In the genomic region with DNA sequence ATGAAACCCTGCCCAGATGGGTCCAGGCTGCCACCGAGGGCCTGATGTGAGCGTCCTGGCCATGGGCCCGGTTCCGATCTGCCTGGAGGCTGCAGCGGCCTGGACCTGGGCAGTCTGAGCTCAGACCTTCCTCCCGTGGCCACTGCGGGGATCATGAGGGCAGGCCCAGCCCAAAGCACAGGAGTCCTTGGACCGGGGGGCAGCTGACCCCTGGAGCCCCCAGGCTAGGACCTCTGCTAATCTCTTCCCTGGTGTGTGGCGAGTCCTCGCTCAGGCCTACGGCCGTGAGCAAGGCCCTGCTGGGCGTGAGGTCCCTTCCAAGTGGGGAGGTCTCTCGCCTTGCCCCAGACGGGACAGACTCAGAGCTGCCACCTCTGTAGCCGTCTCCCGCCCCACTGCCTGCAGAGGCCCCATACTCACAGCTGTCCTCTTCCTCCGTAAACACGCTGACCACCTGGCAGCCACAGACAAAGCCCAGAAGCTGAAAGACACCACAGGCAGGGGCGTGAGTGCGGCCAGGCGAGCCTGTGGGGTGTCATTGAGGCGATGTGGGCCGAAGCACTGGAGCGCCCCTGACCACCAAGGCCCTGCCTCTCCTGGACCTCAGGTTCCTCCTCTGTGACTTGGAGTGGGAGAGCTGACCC, we compare ENCODE assay signal across 28 cellular contexts. TPM values are rescaled to one million over a fixed set of nuclear protein-coding genes. Genes with fewer than 3 reads are reported as not detected.
"Had no signal": no experiment of that assay in that cellular context is flagged by ENCODE, and none has a peak within 500 bp of the region (broad histone marks: within the 10 kb centered on the region; RNA-seq: fewer than 3 reads in every experiment).

No MANE protein-coding gene starts in this region.

- H3K27ac ChIP-seq: colonic mucosa, esophagus squamous epithelium, gastroesophageal sphincter, hepatocyte, sigmoid colon, skin epidermis, testis, tibial nerve had no signal

- H3K4me1 ChIP-seq: colonic mucosa, gastroesophageal sphincter, sigmoid colon, testis had no signal

- H3K9me3 Mint-ChIP-seq: naive thymus-derived CD8-positive, alpha-beta T cell; stimulated activated naive B cell treated with anti-CD40 and anti-IgM and Interleukin-4, amounts not matched to agents 10 μg/mL and 1 μg/mL and 100 μg/mL, for 72 hours; stimulated activated naive CD8-positive, alpha-beta T cell treated with anti-CD3 and anti-CD28 coated beads, Interleukin-15, amount 100 ng/mL, for 72 hours had no signal

- H3K36me3 ChIP-seq: colonic mucosa, esophagus squamous epithelium, gastroesophageal sphincter, sigmoid colon, tibial nerve had no signal

- H3K36me3 Mint-ChIP-seq: naive thymus-derived CD8-positive, alpha-beta T cell; stimulated activated naive B cell treated with anti-CD40 and anti-IgM and Interleukin-4, amounts not matched to agents 10 μg/mL and 1 μg/mL and 100 μg/mL, for 72 hours had no signal

- H3K4me3 ChIP-seq: colonic mucosa, esophagus squamous epithelium, gastroesophageal sphincter, hepatocyte, lung, sigmoid colon, skin epidermis, testis, tibial nerve had no signal

- H3K27ac Mint-ChIP-seq: naive thymus-derived CD8-positive, alpha-beta T cell; stimulated activated naive CD8-positive, alpha-beta T cell treated with anti-CD3 and anti-CD28 coated beads, Interleukin-15, amount 100 ng/mL, for 72 hours had no signal

- H3K4me3 Mint-ChIP-seq: naive thymus-derived CD8-positive, alpha-beta T cell; stimulated activated naive B cell treated with anti-CD40 and anti-IgM and Interleukin-4, amounts not matched to agents 10 μg/mL and 1 μg/mL and 100 μg/mL, for 72 hours; stimulated activated naive CD8-positive, alpha-beta T cell treated with anti-CD3 and anti-CD28 coated beads, Interleukin-15, amount 100 ng/mL, for 72 hours had no signal

- H3K4me2 ChIP-seq: hepatocyte had no signal

- DNase-seq: colonic mucosa; dermis blood vessel endothelial cell; esophagus squamous epithelium; foreskin fibroblast; head of caudate nucleus; left colon; left ventricle myocardium superior; mesendoderm; naive thymus-derived CD8-positive, alpha-beta T cell; occipital lobe; sigmoid colon; stimulated activated CD4-positive, alpha-beta T cell treated with anti-CD3 and anti-CD28 coated beads, Interleukin-2, amount 100 ng/mL, for 24 hours; stimulated activated CD4-positive, alpha-beta T cell treated with anti-CD3 and anti-CD28 coated beads, Interleukin-4, amount 100 ng/mL, for 4 hours; stimulated activated naive B cell treated with anti-CD40 and anti-IgM and Interleukin-4, amounts not matched to agents 10 μg/mL and 1 μg/mL and 100 μg/mL, for 72 hours; stimulated activated naive CD8-positive, alpha-beta T cell treated with anti-CD3 and anti-CD28 coated beads, Interleukin-15, amount 100 ng/mL, for 72 hours; testis had no signal

- H3K9me3 ChIP-seq: colonic mucosa, esophagus squamous epithelium, gastroesophageal sphincter, sigmoid colon, testis, tibial nerve had no signal

- H3K27me3 ChIP-seq: hepatocyte, testis had no signal

- ATAC-seq: gastroesophageal sphincter; left colon; left ventricle myocardium superior; naive thymus-derived CD8-positive, alpha-beta T cell; stimulated activated naive B cell treated with anti-CD40 and anti-IgM and Interleukin-4, amounts not matched to agents 10 μg/mL and 1 μg/mL and 100 μg/mL, for 72 hours; stimulated activated naive CD8-positive, alpha-beta T cell treated with anti-CD3 and anti-CD28 coated beads, Interleukin-15, amount 100 ng/mL, for 72 hours had no signal

RNA-seq across cellular contexts. Expression of a gene that starts 8.0 kb away (rescaled TPM):
- total RNA-seq: cerebellum; colonic mucosa; dermis blood vessel endothelial cell; gastroesophageal sphincter; left ventricle myocardium superior; naive thymus-derived CD8-positive, alpha-beta T cell; occipital lobe; pulmonary artery endothelial cell had no signal

RNA-seq across cellular contexts. Expression of a gene that starts 10.5 kb away (rescaled TPM):
- total RNA-seq: dermis blood vessel endothelial cell; esophagus squamous epithelium; left ventricle myocardium superior; mononuclear cell; naive thymus-derived CD8-positive, alpha-beta T cell; pulmonary artery endothelial cell; subcutaneous adipose tissue; ureter had no signal

RNA-seq across cellular contexts. Expression of a gene that starts 49.3 kb away (rescaled TPM):
- total RNA-seq: colonic mucosa, dermis blood vessel endothelial cell, epithelial cell of proximal tubule, esophagus squamous epithelium, gastroesophageal sphincter, hepatocyte, kidney epithelial cell, left colon, left ventricle myocardium superior, mononuclear cell, pulmonary artery endothelial cell, sigmoid colon, subcutaneous adipose tissue, ureter had no signal
